8 cellular contexts compared by ENCODE assay signal in genomic region chr11:64801591-64802369, GRCh38. TPM values are rescaled to one million over a fixed set of nuclear protein-coding genes. Genes with fewer than 3 reads are reported as not detected.
DNase-seq lines count a peak whose midpoint lies in the region; ATAC-seq and TF ChIP-seq lines count a peak whose summit lies in the region.

No MANE protein-coding gene starts in this region.

- peak overlapping the region; percentile 5; the same call in 1 of the 2 replicates for H2AK5ac ChIP-seq in IMR-90 (ENCODE audit: low read depth, low read length)

- H3K27me3 Mint-ChIP-seq in brain: peaks cover 5% of the 10 kb centered on the region

- WGBS in IMR-90 (ENCODE audit: extremely low coverage in 2 of 2, insufficient read length in 1 of 2), 2 experiments: 50% methylated on average over 1 of the region's 13 CpGs; no CpG with 5 or more reads in 1 of the 2 experiments

- TF ChIP-seq RAD21 in IMR-90 (IDR thresholded peaks at IDR 0.05; ENCODE audit: low read length): no peak

- H2BK120ac ChIP-seq in IMR-90 (ENCODE audit: low read depth, low read length): no peak overlapping the region

- intact Hi-C loops in A673 (cut with micrococcal nuclease; ENCODE audit: unreplicated experiment): no loop called here
- intact Hi-C loops in IMR-90 (cut with micrococcal nuclease): loop anchor here (2.0 kb wide), 1 partner anchor 23 kb away; the partner anchor contains the start of gene SF1

- H3K18ac ChIP-seq in IMR-90 (ENCODE audit: low read depth, low read length): no peak overlapping the region

- H3K27ac ChIP-seq in A673 (ENCODE audit: low read depth, low read length, poor library complexity, severe bottlenecking) (peak overlapping the region; percentile 85), IMR-90 (ENCODE audit: insufficient read depth, low read length) (no peak overlapping the region), muscle layer of colon (ENCODE audit: low read depth, low read length) (peak overlapping the region; percentile 57)

- no peak overlapping the region for H2BK5ac ChIP-seq in IMR-90 (ENCODE audit: low read depth, low read length, poor library complexity, severe bottlenecking)

- H3K4me3 ChIP-seq in A673 (ENCODE audit: low read depth, low read length, poor library complexity, severe bottlenecking) (peak overlapping the region; percentile 56), IMR-90 (ENCODE audit: insufficient read depth, low read depth, low read length) (no peak overlapping the region), muscle layer of colon (ENCODE audit: low read depth in 1 of 2, low read length in 2 of 2) (peak overlapping the region in 1 of 2 donors; percentile 7)

- dilution Hi-C loops in IMR-90 (cut with HindIII; ENCODE audit: low sequenced_read_pairs, unreplicated experiment): no loop called here

- H3K9ac ChIP-seq in IMR-90 (ENCODE audit: low read depth, low read length) (no peak overlapping the region), muscle layer of colon (ENCODE audit: low read length) (no peak overlapping the region)

- no peaks in the 10 kb centered on the region for H3K27me3 ChIP-seq in A673 (replicated peaks; ENCODE audit: insufficient read depth, low read depth, low read length, poor library complexity)
- no peaks in the 10 kb centered on the region for H3K27me3 ChIP-seq in IMR-90 (ENCODE audit: control insufficient read depth, insufficient read depth, low read length)
- no peaks in the 10 kb centered on the region for H3K27me3 ChIP-seq in muscle layer of colon (ENCODE audit: control insufficient read depth in 1 of 2, insufficient read depth in 2 of 2, low read length in 2 of 2)

- BruUV-seq in A673 (replicated peaks; lab: Mats Ljungman, UMichigan) (no TSS peak), IMR-90 (replicated peaks; lab: Mats Ljungman, UMichigan) (no TSS peak)

- H3K9me3 Mint-ChIP-seq in brain: no peaks in the 10 kb centered on the region

- peak overlapping the region in 2 of 5 experiments; percentile 43 to 50 for H3K27ac Mint-ChIP-seq in brain

- no peak for TF ChIP-seq POLR2A in IMR-90 (IDR thresholded peaks at IDR 0.05; ENCODE audit: low read depth, low read length)

- no peaks in the 10 kb centered on the region for H4K20me1 ChIP-seq in IMR-90 (ENCODE audit: insufficient read depth, low read length)

- H2AK9ac ChIP-seq in IMR-90 (replicated peaks; ENCODE audit: low read depth, low read length, poor library complexity): peak overlapping the region; percentile 84

- H3K14ac ChIP-seq in IMR-90 (replicated peaks; ENCODE audit: low read depth, low read length): no peak overlapping the region

- in situ Hi-C loops in IMR-90 (cut with MboI; ENCODE audit: low sequenced_read_pairs): no loop called here
- in situ Hi-C loops in ACHN (cut with HindIII; ENCODE audit: low pct_ligation_motif_present, low pct_unique_long_range_greater_than_20kb, low sequenced_read_pairs): no loop called here

- H4K8ac ChIP-seq in IMR-90 (ENCODE audit: low read depth in 2 of 2, low read length in 2 of 2): peak overlapping the region; percentile 33 to 52; a peak in 1 of 4 replicates

- H2BK20ac ChIP-seq in IMR-90 (ENCODE audit: low read depth, low read length): no peak overlapping the region

- ATAC-seq in IMR-90 (ENCODE audit: low read depth): no peak
- no peak for ATAC-seq in HG03175 (IDR thresholded peaks at IDR 0.05; ENCODE audit: unreplicated experiment)
- no peak for ATAC-seq in HG03469 (IDR thresholded peaks at IDR 0.05; ENCODE audit: unreplicated experiment)

- peaks cover 6% of the 10 kb centered on the region for H3K36me3 ChIP-seq in A673 (ENCODE audit: insufficient read depth, low read length, poor library complexity, severe bottlenecking)
- peaks cover 33% of the 10 kb centered on the region for H3K36me3 ChIP-seq in IMR-90 (ENCODE audit: control insufficient read depth, insufficient read depth, low read length)
- peaks cover 11% of the 10 kb centered on the region for H3K36me3 ChIP-seq in muscle layer of colon (ENCODE audit: insufficient read depth, low read length)

- DNase-seq in A673 (ENCODE audit: low spot score) (peak; percentile 44), IMR-90 (no peak), NCI-H2081 treated with DMSO at 0.1 percent for 48 hours (lab: John Stamatoyannopoulos, UW) (no peak), ACHN (no peak)

- peaks cover 4 to 18% of the 10 kb centered on the region in 2 experiments; a peak in 3 of 4 replicates for H3K79me1 ChIP-seq in IMR-90 (ENCODE audit: low read depth in 1 of 2, low read length in 2 of 2)

- H4K5ac ChIP-seq in IMR-90 (ENCODE audit: low read depth, low read length): no peak overlapping the region

- POLR2A ChIA-PET in A673 (lab: Charles Lee; ENCODE audit: low non-redundant PET): no interaction called here
- POLR2A ChIA-PET in IMR-90 (lab: Charles Lee; ENCODE audit: unreplicated experiment): no interaction called here

- H3K56ac ChIP-seq in IMR-90 (ENCODE audit: extremely low read depth, insufficient read depth, low read length): no peak overlapping the region

- peak overlapping the region; percentile 96 for H2AFZ ChIP-seq in IMR-90 (replicated peaks; ENCODE audit: low read length, poor library complexity)

- no peak for TF ChIP-seq CTCF in A673 (conservative IDR thresholded peaks at IDR 0.05; ENCODE audit: low read depth, low read length)
- TF ChIP-seq CTCF in IMR-90 (conservative IDR thresholded peaks at IDR 0.05; ENCODE audit: low read depth, low read length): no peak
- no peak for TF ChIP-seq CTCF in brain (conservative IDR thresholded peaks at IDR 0.05)

- peak overlapping the region; percentile 56 to 74 (median 70) for H3K4me3 Mint-ChIP-seq in brain

- peaks cover 7% of the 10 kb centered on the region for H3K9me1 ChIP-seq in IMR-90 (ENCODE audit: insufficient read depth, low read length)

- no peak overlapping the region for H4K91ac ChIP-seq in IMR-90 (ENCODE audit: insufficient read depth, low read depth, low read length)

- H2BK15ac ChIP-seq in IMR-90 (ENCODE audit: low read depth, low read length): no peak overlapping the region

- H3K23ac ChIP-seq in IMR-90 (ENCODE audit: low read depth, low read length): no peak overlapping the region

- CTCF ChIA-PET in A673 (lab: Charles Lee) (no interaction called here), IMR-90 (lab: Yijun Ruan, JAX) (no interaction called here)

- peaks cover 24% of the 10 kb centered on the region for H3K36me3 Mint-ChIP-seq in brain

- H3K9me3 ChIP-seq in A673 (ENCODE audit: low read depth, low read length, poor library complexity, severe bottlenecking) (no peaks in the 10 kb centered on the region), IMR-90 (ENCODE audit: control insufficient read depth, insufficient read depth, low read length) (no peaks in the 10 kb centered on the region), muscle layer of colon (ENCODE audit: low read length) (no peaks in the 10 kb centered on the region)

- peak overlapping the region; percentile 12; the same call in 1 of the 2 replicates for H3K4ac ChIP-seq in IMR-90 (ENCODE audit: low read depth, low read length)

- H3K4me1 ChIP-seq in A673 (ENCODE audit: insufficient read depth, low read length, poor library complexity, severe bottlenecking) (peaks cover 23% of the 10 kb centered on the region), IMR-90 (ENCODE audit: control insufficient read depth, insufficient read depth, low read length) (peaks cover 10% of the 10 kb centered on the region), muscle layer of colon (ENCODE audit: insufficient read depth, low read length) (peaks cover 20% of the 10 kb centered on the region)

- H3K4me1 Mint-ChIP-seq in brain: peaks cover 11% of the 10 kb centered on the region

- H3K4me2 ChIP-seq in IMR-90 (ENCODE audit: low read depth, low read length): no peak overlapping the region; the same call in 1 of the 2 replicates

TF ChIP-seq in IMR-90, 13 proteins besides CTCF, POLR2A, EP300 and RAD21 (continues in another document):
- no peak for TF ChIP-seq ELK1 (IDR thresholded peaks at IDR 0.05; ENCODE audit: borderline replicate concordance, low read depth, low read length)

RNA-seq across cellular contexts. Expression of gene MAP4K2, which starts 1.2 kb away (rescaled TPM):
- total RNA-seq in A673 (2021) (46.5 and 50.5 TPM in 2 replicates), IMR-90 (2012; rRNA removed) (9.2 and 11.7 TPM in 2 replicates)
- polyA plus RNA-seq in IMR-90 (2012; rRNA removed) (16.6 and 22.2 TPM in 2 replicates), brain (ENCODE audit: insufficient read depth, low read depth, low replicate concordance) (18.6 TPM)
- 18.8 and 24.1 TPM in 2 replicates for polyA plus RNA-seq in IMR-90 (2012; cell fraction: cytosol; rRNA removed)
- 41.7 and 95.5 TPM in 2 replicates for polyA plus RNA-seq in IMR-90 (2012; cell fraction: nucleus; rRNA removed; ENCODE audit: low replicate concordance)

RNA-seq across cellular contexts. Expression of gene MEN1, which starts 8.6 kb away (rescaled TPM):
- total RNA-seq in A673 (2021) (45.7 and 49.2 TPM in 2 replicates), IMR-90 (2012; rRNA removed) (8.8 and 9.4 TPM in 2 replicates)
- polyA plus RNA-seq in IMR-90 (2012; rRNA removed) (35.7 and 44.7 TPM in 2 replicates), brain (ENCODE audit: insufficient read depth, low read depth, low replicate concordance) (59.7 TPM)
- polyA plus RNA-seq in IMR-90 (2012; cell fraction: cytosol; rRNA removed): 18.9 and 33.6 TPM in 2 replicates
- polyA plus RNA-seq in IMR-90 (2012; cell fraction: nucleus; rRNA removed; ENCODE audit: low replicate concordance): 65.7 and 129 TPM in 2 replicates

RNA-seq across cellular contexts. Expression of gene SF1, which starts 23.4 kb away (rescaled TPM):
- 467 and 472 TPM in 2 replicates for total RNA-seq in A673 (2021)
- 56.8 and 76.1 TPM in 2 replicates for total RNA-seq in IMR-90 (2012; rRNA removed)
- 75.0 and 88.0 TPM in 2 replicates for polyA plus RNA-seq in IMR-90 (2012; rRNA removed)
- 103 and 112 TPM in 2 replicates for polyA plus RNA-seq in IMR-90 (2012; cell fraction: cytosol; rRNA removed)
- 263 and 388 TPM in 2 replicates for polyA plus RNA-seq in IMR-90 (2012; cell fraction: nucleus; rRNA removed; ENCODE audit: low replicate concordance)
- polyA plus RNA-seq in brain (ENCODE audit: insufficient read depth, low read depth, low replicate concordance): 233 TPM

RNA-seq across cellular contexts. Expression of gene PYGM, which starts 42.0 kb away (rescaled TPM):
- total RNA-seq in A673 (2021) (2.4 and 2.9 TPM in 2 replicates), IMR-90 (2012; rRNA removed) (under 0.01 and 0.18 TPM in 2 replicates)
- polyA plus RNA-seq in IMR-90 (2012; rRNA removed) (0.21 and 0.46 TPM in 2 replicates), brain (ENCODE audit: insufficient read depth, low read depth, low replicate concordance) (13.4 TPM)
- polyA plus RNA-seq in IMR-90 (2012; cell fraction: cytosol; rRNA removed): 0.08 and 0.31 TPM in 2 replicates
- 0.58 and 0.64 TPM in 2 replicates for polyA plus RNA-seq in IMR-90 (2012; cell fraction: nucleus; rRNA removed; ENCODE audit: low replicate concordance)

RNA-seq across cellular contexts. Expression of gene CDC42BPG, which starts 42.7 kb away (rescaled TPM):
- total RNA-seq in A673 (2021) (4.6 and 6.6 TPM in 2 replicates), IMR-90 (2012; rRNA removed) (under 0.01 TPM in 2 replicates)
- polyA plus RNA-seq in IMR-90 (2012; rRNA removed) (0.10 and 0.12 TPM in 2 replicates), brain (ENCODE audit: insufficient read depth, low read depth, low replicate concordance) (9.5 TPM)
- 0.04 and 0.12 TPM in 2 replicates for polyA plus RNA-seq in IMR-90 (2012; cell fraction: cytosol; rRNA removed)
- polyA plus RNA-seq in IMR-90 (2012; cell fraction: nucleus; rRNA removed; ENCODE audit: low replicate concordance): 0.50 and 0.59 TPM in 2 replicates
